In genomic region chr10:22942437-22942836, GRCh38 we compare ENCODE assay signal across 38 cellular contexts. TPM values are rescaled to one million over a fixed set of nuclear protein-coding genes. Genes with fewer than 3 reads are reported as not detected.
"Had no signal": no experiment of that assay in that cellular context is flagged by ENCODE, and none has a peak within 500 bp of the region (broad histone marks: within the 10 kb centered on the region; RNA-seq: fewer than 3 reads in every experiment).

No MANE protein-coding gene starts in this region.

- DNase-seq: MG63, MM.1S, MV-4-11, NCI-H1048, NCI-H1092, NCI-H1092 treated with DMSO at 0.1 percent for 48 hours, NCI-H1105, NCI-H1105 treated with DMSO at 0.1 percent for 48 hours, NCI-H1417, NCI-H1417 treated with DMSO at 0.1 percent for 48 hours, NCI-H1436, NCI-H1436 treated with DMSO at 0.1 percent for 48 hours, NCI-H146, NCI-H1694, NCI-H1694 treated with DMSO at 0.1 percent for 48 hours, NCI-H187, NCI-H187 treated with DMSO at 0.1 percent for 48 hours, NCI-H1930, NCI-H2029, NCI-H2029 treated with DMSO at 0.1 percent for 48 hours, NCI-H2081, NCI-H2081 treated with DMSO at 0.1 percent for 48 hours, NCI-H2107, NCI-H2171, NCI-H2171 treated with DMSO at 0.1 percent for 48 hours, NCI-H2227 treated with DMSO at 0.1 percent for 48 hours, NCI-H226, NCI-H345, NCI-H446, NCI-H446 treated with DMSO at 0.1 percent for 48 hours, NCI-H510A, NCI-H510A treated with DMSO at 0.1 percent for 48 hours, NCI-H524, NCI-H524 treated with DMSO at 0.1 percent for 48 hours, NCI-H526, NCI-H526 treated with DMSO at 0.1 percent for 48 hours had no signal

- H3K27me3 ChIP-seq: MG63 had no signal

- H3K36me3 ChIP-seq: MG63 had no signal

- H3K4me3 ChIP-seq: MG63 had no signal

- H3K9me3 ChIP-seq: MG63 had no signal

RNA-seq across cellular contexts. Expression of gene ARMC3, which starts 14.6 kb away (rescaled TPM):
- total RNA-seq: LHCN-M2, MCF 10A had no signal
